ENCODE assay signal across 35 cellular contexts in genomic region chr20:5413394-5413793, GRCh38.
"Had no signal": no experiment of that assay in that cellular context is flagged by ENCODE, and none has a peak within 500 bp of the region (broad histone marks: within the 10 kb centered on the region; RNA-seq: fewer than 3 reads in every experiment).

No MANE protein-coding gene starts in this region.

- H3K9me3 ChIP-seq: MG63 had no signal

- H3K4me3 ChIP-seq: MG63 had no signal

- H3K27ac ChIP-seq: KMS-11 had no signal

- H3K27me3 ChIP-seq: MG63 had no signal

- H3K36me3 ChIP-seq: MG63 had no signal

- DNase-seq: Karpas-422, Kasumi-1, MG63, MM.1S, MV-4-11, NCI-H1048, NCI-H1092, NCI-H1092 treated with DMSO at 0.1 percent for 48 hours, NCI-H1105, NCI-H1105 treated with DMSO at 0.1 percent for 48 hours, NCI-H1417, NCI-H1417 treated with DMSO at 0.1 percent for 48 hours, NCI-H1436, NCI-H1436 treated with DMSO at 0.1 percent for 48 hours, NCI-H146, NCI-H1694, NCI-H1694 treated with DMSO at 0.1 percent for 48 hours, NCI-H187, NCI-H187 treated with DMSO at 0.1 percent for 48 hours, NCI-H1930, NCI-H2029, NCI-H2029 treated with DMSO at 0.1 percent for 48 hours, NCI-H2081, NCI-H2081 treated with DMSO at 0.1 percent for 48 hours, NCI-H2107, NCI-H2171, NCI-H2171 treated with DMSO at 0.1 percent for 48 hours, NCI-H2227 treated with DMSO at 0.1 percent for 48 hours, NCI-H226, NCI-H345, NCI-H446, NCI-H446 treated with DMSO at 0.1 percent for 48 hours, NCI-H510A, NCI-H510A treated with DMSO at 0.1 percent for 48 hours had no signal

- H3K9ac ChIP-seq: KMS-11 had no signal

- H3K4me2 ChIP-seq: KMS-11 had no signal
